Comparison of ENCODE assay signal across 11 cellular contexts in genomic region chr4:156949373-156949814, GRCh38. TPM values are rescaled to one million over a fixed set of nuclear protein-coding genes. Genes with fewer than 3 reads are reported as not detected.
DNase-seq lines count a peak whose midpoint lies in the region; ATAC-seq, FAIRE-seq and TF ChIP-seq lines count a peak whose summit lies in the region.
"Had no signal": no experiment of that assay in that cellular context is flagged by ENCODE, and none has a peak within 500 bp of the region (broad histone marks: within the 10 kb centered on the region; RNA-seq: fewer than 3 reads in every experiment).

No MANE protein-coding gene starts in this region.

- intact Hi-C loops in MCF 10A (cut with micrococcal nuclease): loop anchor here (1.0 to 5.0 kb wide), 5 partner anchors 18 to 472 kb away; no protein-coding TSS in a partner anchor
- intact Hi-C loops in breast epithelium (cut with DNase I; ENCODE audit: low total_unique reads): loop anchor here (5.0 kb wide), 1 partner anchor 1312 kb away; no protein-coding TSS in a partner anchor
- intact Hi-C loops in activated CD4-positive, alpha-beta T cell treated with anti-CD3 and anti-CD28 coated beads, Interleukin-2, amount 10 ng/mL, durations not matched to agents 24 days and 14 days (cut with micrococcal nuclease): no loop called here

- H3K27me3 Mint-ChIP-seq in MCF 10A (ENCODE audit: insufficient read depth, unreplicated experiment): no peaks in the 10 kb centered on the region
- no peaks in the 10 kb centered on the region for H3K27me3 Mint-ChIP-seq in natural killer cell treated with Interleukin-12 subunit alpha and Interleukin-12 subunit beta and Interleukin-15 and Interleukin-18, amount 100 ng/mL, for 72 hours
- no peaks in the 10 kb centered on the region for H3K27me3 Mint-ChIP-seq in activated CD4-positive, alpha-beta T cell treated with anti-CD3 and anti-CD28 coated beads, Interleukin-2, amount 10 ng/mL, durations not matched to agents 24 days and 14 days
- H3K27me3 Mint-ChIP-seq: memory B cell had no signal

- POLR2A ChIA-PET in MCF 10A (lab: Yijun Ruan, JAX): interaction anchor here (0.6 to 3.6 kb wide), 14 partner anchors 9 to 367 kb away, joined by 3 to 27 read pairs (median 4); no protein-coding TSS in a partner anchor

- peaks cover 78% of the 10 kb centered on the region for H3K4me1 Mint-ChIP-seq in MCF 10A (ENCODE audit: insufficient read depth, unreplicated experiment)
- H3K4me1 Mint-ChIP-seq in natural killer cell treated with Interleukin-12 subunit alpha and Interleukin-12 subunit beta and Interleukin-15 and Interleukin-18, amount 100 ng/mL, for 72 hours (ENCODE audit: low read depth in 2 of 2): no peaks in the 10 kb centered on the region
- no peaks in the 10 kb centered on the region for H3K4me1 Mint-ChIP-seq in activated CD4-positive, alpha-beta T cell treated with anti-CD3 and anti-CD28 coated beads, Interleukin-2, amount 10 ng/mL, durations not matched to agents 24 days and 14 days
- H3K4me1 Mint-ChIP-seq: memory B cell had no signal

- H3K27me3 ChIP-seq in breast epithelium: no peaks in the 10 kb centered on the region

- no peak for TF ChIP-seq CTCF in MCF 10A (IDR thresholded peaks at IDR 0.05; ENCODE audit: unreplicated experiment)
- TF ChIP-seq CTCF in breast epithelium (IDR thresholded peaks at IDR 0.05): no peak

- H3K27ac ChIP-seq in breast epithelium: no peak overlapping the region

- H3K4me1 ChIP-seq in breast epithelium: no peaks in the 10 kb centered on the region

- H3K4me3 Mint-ChIP-seq in MCF 10A (ENCODE audit: unreplicated experiment): peak overlapping the region; percentile 51
- no peak overlapping the region for H3K4me3 Mint-ChIP-seq in natural killer cell treated with Interleukin-12 subunit alpha and Interleukin-12 subunit beta and Interleukin-15 and Interleukin-18, amount 100 ng/mL, for 72 hours
- H3K4me3 Mint-ChIP-seq in activated CD4-positive, alpha-beta T cell treated with anti-CD3 and anti-CD28 coated beads, Interleukin-2, amount 10 ng/mL, durations not matched to agents 24 days and 14 days: no peak overlapping the region
- H3K4me3 Mint-ChIP-seq: GM23338, memory B cell had no signal

- no peaks in the 10 kb centered on the region for H3K36me3 Mint-ChIP-seq in MCF 10A (ENCODE audit: insufficient read depth, unreplicated experiment)
- no peaks in the 10 kb centered on the region for H3K36me3 Mint-ChIP-seq in natural killer cell treated with Interleukin-12 subunit alpha and Interleukin-12 subunit beta and Interleukin-15 and Interleukin-18, amount 100 ng/mL, for 72 hours
- no peaks in the 10 kb centered on the region for H3K36me3 Mint-ChIP-seq in activated CD4-positive, alpha-beta T cell treated with anti-CD3 and anti-CD28 coated beads, Interleukin-2, amount 10 ng/mL, durations not matched to agents 24 days and 14 days (ENCODE audit: low read depth)
- H3K36me3 Mint-ChIP-seq: memory B cell had no signal

- H3K9me3 Mint-ChIP-seq in MCF 10A (ENCODE audit: unreplicated experiment): no peaks in the 10 kb centered on the region
- H3K9me3 Mint-ChIP-seq in natural killer cell treated with Interleukin-12 subunit alpha and Interleukin-12 subunit beta and Interleukin-15 and Interleukin-18, amount 100 ng/mL, for 72 hours: peaks cover 6% of the 10 kb centered on the region
- H3K9me3 Mint-ChIP-seq in activated CD4-positive, alpha-beta T cell treated with anti-CD3 and anti-CD28 coated beads, Interleukin-2, amount 10 ng/mL, durations not matched to agents 24 days and 14 days: no peaks in the 10 kb centered on the region
- H3K9me3 Mint-ChIP-seq: GM23338, memory B cell had no signal

- H3K9me3 ChIP-seq in breast epithelium: no peaks in the 10 kb centered on the region

- no peaks in the 10 kb centered on the region for H3K36me3 ChIP-seq in breast epithelium

- H3K4me3 ChIP-seq in breast epithelium: no peak overlapping the region
- H3K4me3 ChIP-seq: GM23338 had no signal

- CTCF ChIA-PET in MCF 10A (lab: Yijun Ruan, JAX): interaction anchor here (0.7 to 1.5 kb wide), 7 partner anchors 16 to 274 kb away, joined by 3 to 7 read pairs (median 3); no protein-coding TSS in a partner anchor

- H3K27ac Mint-ChIP-seq in MCF 10A (ENCODE audit: low read depth, unreplicated experiment): peak overlapping the region; percentile 96
- no peak overlapping the region for H3K27ac Mint-ChIP-seq in natural killer cell treated with Interleukin-12 subunit alpha and Interleukin-12 subunit beta and Interleukin-15 and Interleukin-18, amount 100 ng/mL, for 72 hours
- H3K27ac Mint-ChIP-seq in activated CD4-positive, alpha-beta T cell treated with anti-CD3 and anti-CD28 coated beads, Interleukin-2, amount 10 ng/mL, durations not matched to agents 24 days and 14 days: no peak overlapping the region
- H3K27ac Mint-ChIP-seq: GM23338, memory B cell had no signal

- BruUV-seq in MCF 10A (replicated peaks; lab: Mats Ljungman, UMichigan): no TSS peak

- no peak for TF ChIP-seq POLR2A in breast epithelium (IDR thresholded peaks at IDR 0.05)

- FAIRE-seq in endometrium (lab: Jason Lieb, UNC): peak; percentile 92
- no peak for FAIRE-seq in urothelium cell line (lab: Jason Lieb, UNC)

- no peak for ATAC-seq in natural killer cell treated with Interleukin-12 subunit alpha and Interleukin-12 subunit beta and Interleukin-15 and Interleukin-18, amount 100 ng/mL, for 72 hours
- ATAC-seq: GM23338 had no signal

- DNase-seq in MCF 10A (ENCODE audit: unreplicated experiment) (peak; percentile 80), breast epithelium (ENCODE audit: low spot score in 2 of 2) (no peak), lung microvascular endothelial cell (ENCODE audit: low read depth in 2 of 2) (peak; percentile 60 to 94), urothelium cell line (ENCODE audit: low spot score) (peak; percentile 21), GF-D8 (lab: John Stamatoyannopoulos, UW) (no peak)
- no peak for DNase-seq in natural killer cell treated with Interleukin-12 subunit alpha and Interleukin-12 subunit beta and Interleukin-15 and Interleukin-18, amount 100 ng/mL, for 72 hours (ENCODE audit: low spot score)
- DNase-seq in activated CD4-positive, alpha-beta T cell treated with anti-CD3 and anti-CD28 coated beads, Interleukin-2, amount 10 ng/mL, durations not matched to agents 24 days and 14 days: no peak
- DNase-seq: activated CD4-positive, CD25-positive, alpha-beta regulatory T cell treated with anti-CD3 and anti-CD28 coated beads, Interleukin-2, amount 50 U/mL, for 72 hours had no signal

RNA-seq across cellular contexts. Expression of gene PDGFC, which starts 22.2 kb away (rescaled TPM):
- total RNA-seq in MCF 10A (2022) (74.8 and 83.7 TPM in 2 replicates), breast epithelium (10 to 100 TPM; 32.4 to 59.7 (median 54.4) TPM), lung microvascular endothelial cell (15.3 and 38.1 TPM in 2 replicates)
- total RNA-seq in natural killer cell treated with Interleukin-12 subunit alpha and Interleukin-12 subunit beta and Interleukin-15 and Interleukin-18, amount 100 ng/mL, for 72 hours: not detected
- total RNA-seq in activated CD4-positive, alpha-beta T cell treated with anti-CD3 and anti-CD28 coated beads, Interleukin-2, amount 10 ng/mL, durations not matched to agents 24 days and 14 days: not detected in 2 replicates

Comparison
In these comparisons a context has a peak if more than half of its experiments do, and no peak if none do; other contexts are left out.
1. DNase-seq: peak in MCF 10A (single experiment), lung microvascular endothelial cell (2 of 2) and urothelium cell line (single experiment); none in breast epithelium (0 of 2), GF-D8 (single experiment), natural killer cell treated with Interleukin-12 subunit alpha and Interleukin-12 subunit beta and Interleukin-15 and Interleukin-18, amount 100 ng/mL, for 72 hours (single experiment) and activated CD4-positive, alpha-beta T cell treated with anti-CD3 and anti-CD28 coated beads, Interleukin-2, amount 10 ng/mL, durations not matched to agents 24 days and 14 days (single experiment).
2. RNA of gene PDGFC, which starts 22.2 kb away (total RNA-seq): 74.8 to 83.7 TPM in MCF 10A, 32.4 to 59.7 TPM in breast epithelium and 15.3 to 38.1 TPM in lung microvascular endothelial cell; not detected in natural killer cell treated with Interleukin-12 subunit alpha and Interleukin-12 subunit beta and Interleukin-15 and Interleukin-18, amount 100 ng/mL, for 72 hours and not detected in activated CD4-positive, alpha-beta T cell treated with anti-CD3 and anti-CD28 coated beads, Interleukin-2, amount 10 ng/mL, durations not matched to agents 24 days and 14 days; every median in the first group is over 10 times any median in the second.